In genomic region chrX:45699158-45699557, GRCh38 we compare ENCODE assay signal across 27 cellular contexts.
DNase-seq lines count a peak whose midpoint lies in the region; ATAC-seq and TF ChIP-seq lines count a peak whose summit lies in the region.
"Had no signal": no experiment of that assay in that cellular context is flagged by ENCODE, and none has a peak within 500 bp of the region (broad histone marks: within the 10 kb centered on the region; RNA-seq: fewer than 3 reads in every experiment).

No MANE protein-coding gene starts in this region.

- no peaks in the 10 kb centered on the region for H3K79me1 ChIP-seq in trophoblast cell (ENCODE audit: low read length)

- H3K36me3 ChIP-seq in ACC112 (ENCODE audit: insufficient read depth, low read length) (no peaks in the 10 kb centered on the region), trophoblast cell (ENCODE audit: control insufficient read depth in 1 of 2, insufficient read depth in 2 of 2, low read length in 2 of 2) (no peaks in the 10 kb centered on the region)
- H3K36me3 ChIP-seq: adrenal gland, breast epithelium, esophagus muscularis mucosa had no signal

- no peak overlapping the region for H4K12ac ChIP-seq in trophoblast cell (ENCODE audit: low read depth, low read length)

- H3K4me1 ChIP-seq in ACC112 (ENCODE audit: control insufficient read depth, insufficient read depth, low read length, unreplicated experiment) (peaks cover 25% of the 10 kb centered on the region), trophoblast cell (ENCODE audit: control insufficient read depth in 1 of 2, insufficient read depth in 2 of 2, low read length in 2 of 2) (no peaks in the 10 kb centered on the region)
- H3K4me1 ChIP-seq: adrenal gland, breast epithelium, esophagus muscularis mucosa, psoas muscle, testis had no signal

- H2BK120ac ChIP-seq in trophoblast cell (ENCODE audit: insufficient read depth, low read length, poor library complexity) = no peak overlapping the region

- H3K27ac ChIP-seq in ACC112 (ENCODE audit: low read depth, low read length) (peak overlapping the region; percentile 90), trophoblast cell (ENCODE audit: low read depth, low read length) (no peak overlapping the region)
- H3K27ac ChIP-seq: adrenal gland, breast epithelium, esophagus muscularis mucosa, psoas muscle, testis, VCaP had no signal

- no peak overlapping the region for H3K27ac Mint-ChIP-seq in activated T-helper 17 cell treated with anti-CD3 and anti-CD28 coated beads, Interleukin-2, amount 50 U/mL, for 72 hours
- H3K27ac Mint-ChIP-seq: T-helper 2 cell treated with Interferon-gamma antibody and Interleukin-4, amounts not matched to agents 5 μg/mL and 100 μg/mL, for 36 hours had no signal

- H3K4me2 ChIP-seq in trophoblast cell (ENCODE audit: low read length) = no peak overlapping the region

- H2BK5ac ChIP-seq in trophoblast cell (ENCODE audit: low read depth, low read length, poor library complexity) = no peak overlapping the region

- H3K18ac ChIP-seq in trophoblast cell (ENCODE audit: low read length) = no peak overlapping the region

- no peak overlapping the region for H2AK5ac ChIP-seq in trophoblast cell (ENCODE audit: low read length)

- no peak overlapping the region for H4K91ac ChIP-seq in trophoblast cell (ENCODE audit: low read depth, low read length)

- H3K14ac ChIP-seq in trophoblast cell (ENCODE audit: low read length) = no peak overlapping the region

- ATAC-seq in activated T-helper 17 cell treated with anti-CD3 and anti-CD28 coated beads, Interleukin-2, amount 50 U/mL, for 72 hours (replicated peaks) = peak; percentile 61
- no peak for ATAC-seq in GM21423 (IDR thresholded peaks at IDR 0.05; ENCODE audit: unreplicated experiment)
- ATAC-seq: K562, psoas muscle, SK-N-SH treated with all-trans-retinoic acid at 6 μM for 48 hours had no signal

- CTCF ChIA-PET in GM10248 (lab: Yijun Ruan, JAX) = no interaction called here

- WGBS in trophoblast cell (ENCODE audit: extremely low coverage, insufficient coverage, insufficient read length) = no CpG with 5 or more reads among the region's 3 CpGs

- no peaks in the 10 kb centered on the region for H3K27me3 Mint-ChIP-seq in activated T-helper 17 cell treated with anti-CD3 and anti-CD28 coated beads, Interleukin-2, amount 50 U/mL, for 72 hours

- H2BK12ac ChIP-seq in trophoblast cell (ENCODE audit: low read length) = no peak overlapping the region

- H3K36me3 Mint-ChIP-seq in activated T-helper 17 cell treated with anti-CD3 and anti-CD28 coated beads, Interleukin-2, amount 50 U/mL, for 72 hours (ENCODE audit: low read depth) = no peaks in the 10 kb centered on the region
- H3K36me3 Mint-ChIP-seq: CD14-positive monocyte had no signal

- H3K4me3 ChIP-seq in ACC112 (ENCODE audit: low read depth, low read length) (0 out of 2 replicates have a peak overlapping the region, but pooled peaks have one; percentile 8), trophoblast cell (ENCODE audit: low read depth, low read length) (no peak overlapping the region)
- H3K4me3 ChIP-seq: adrenal gland, breast epithelium, esophagus muscularis mucosa, K562, lung, psoas muscle, skin epidermis, testis had no signal

- POLR2A ChIA-PET in GM10248 (lab: Yijun Ruan, JAX) = no interaction called here

- H3K23ac ChIP-seq in trophoblast cell (ENCODE audit: low read length) = no peak overlapping the region

- H4K8ac ChIP-seq in trophoblast cell (ENCODE audit: low read depth, low read length) = no peak overlapping the region

- no peaks in the 10 kb centered on the region for H3K9me3 ChIP-seq in trophoblast cell (ENCODE audit: insufficient read depth, low read depth, low read length)
- H3K9me3 ChIP-seq: adrenal gland, breast epithelium, esophagus muscularis mucosa, psoas muscle, testis had no signal

- H2AFZ ChIP-seq in ACC112 (ENCODE audit: low read length, unreplicated experiment) (no peak overlapping the region), trophoblast cell (ENCODE audit: insufficient read depth, low read length, poor library complexity) (no peak overlapping the region)

- peaks cover 3% of the 10 kb centered on the region for H3K9me3 Mint-ChIP-seq in activated T-helper 17 cell treated with anti-CD3 and anti-CD28 coated beads, Interleukin-2, amount 50 U/mL, for 72 hours

- H3K9ac ChIP-seq in trophoblast cell (ENCODE audit: low read length) = no peak overlapping the region

- H3K27me3 ChIP-seq in ACC112 (ENCODE audit: insufficient read depth, low read length) (no peaks in the 10 kb centered on the region), trophoblast cell (ENCODE audit: insufficient read depth, low read length) (no peaks in the 10 kb centered on the region)
- H3K27me3 ChIP-seq: esophagus muscularis mucosa, testis had no signal

- no peak overlapping the region for H3K4ac ChIP-seq in trophoblast cell (ENCODE audit: low read depth, low read length)

- TF ChIP-seq CTCF in GM10248 (IDR thresholded peaks at IDR 0.05; ENCODE audit: control extremely low read depth, extremely low read depth, low read depth, missing control alignments) = no peak

- H3K79me2 ChIP-seq in ACC112 (ENCODE audit: control insufficient read depth, insufficient read depth, low read length, unreplicated experiment) (no peaks in the 10 kb centered on the region), trophoblast cell (ENCODE audit: control insufficient read depth, insufficient read depth, low read length, poor library complexity) (no peaks in the 10 kb centered on the region)

- peak; percentile 36 for DNase-seq in EL
- peak; percentile 51 for DNase-seq in foreskin melanocyte
- DNase-seq in GM10248 (ENCODE audit: extremely low spot score) = no peak
- no peak for DNase-seq in NCI-H748 treated with DMSO at 0.1 percent for 48 hours (lab: John Stamatoyannopoulos, UW)
- no peak for DNase-seq in trophoblast cell
- DNase-seq: activated CD4-positive, alpha-beta T cell treated with anti-CD3 and anti-CD28 coated beads, Interleukin-2, amount 50 U/mL, for 1 hour; activated gamma-delta T cell; adrenal gland; glutamatergic neuron; MM.1S; NCI-H1436; NCI-H2107; NCI-H446; psoas muscle; testis had no signal

- H3K4me3 Mint-ChIP-seq in activated T-helper 17 cell treated with anti-CD3 and anti-CD28 coated beads, Interleukin-2, amount 50 U/mL, for 72 hours = no peak overlapping the region
- H3K4me3 Mint-ChIP-seq: CD14-positive monocyte; T-helper 2 cell treated with Interferon-gamma antibody and Interleukin-4, amounts not matched to agents 5 μg/mL and 100 μg/mL, for 36 hours had no signal

- peaks cover 13% of the 10 kb centered on the region for H3K4me1 Mint-ChIP-seq in activated T-helper 17 cell treated with anti-CD3 and anti-CD28 coated beads, Interleukin-2, amount 50 U/mL, for 72 hours

Comparison
In these comparisons a context has a peak if more than half of its experiments do, and no peak if none do; other contexts are left out.
1. DNase-seq: peak in EL (single experiment) and foreskin melanocyte (single experiment); none in GM10248 (single experiment), NCI-H748 treated with DMSO at 0.1 percent for 48 hours (single experiment) and trophoblast cell (0 of 2).